8 cellular contexts compared by ENCODE assay signal in the genomic region with DNA sequence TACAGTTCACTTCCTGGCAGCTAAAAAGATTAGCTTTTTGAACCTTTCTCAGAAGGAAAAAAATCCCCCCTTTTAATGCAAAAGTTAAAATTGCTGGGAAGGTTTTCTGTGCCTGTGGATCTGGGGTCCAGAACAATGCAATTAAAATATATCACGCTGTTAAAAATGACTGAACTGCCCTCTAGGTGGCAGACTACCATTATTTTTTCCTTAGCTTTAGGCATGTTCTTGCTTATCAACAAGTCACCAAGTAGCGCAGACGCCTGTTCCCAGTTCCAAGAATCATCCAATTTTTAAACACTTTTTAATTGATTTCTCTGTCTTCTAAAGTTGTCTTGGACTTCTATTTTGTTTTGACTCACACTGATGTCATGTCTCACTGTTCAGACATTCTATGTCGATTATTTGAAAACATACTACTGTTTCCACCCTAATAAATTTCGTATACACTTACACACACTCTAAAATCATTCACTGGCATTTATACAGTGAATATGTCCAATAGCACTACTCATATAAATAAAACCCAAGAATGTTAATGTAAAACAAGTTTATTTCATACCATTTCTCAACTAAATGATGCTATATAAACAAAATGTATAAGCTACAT.
DNase-seq lines count a peak whose midpoint lies in the region; ATAC-seq and TF ChIP-seq lines count a peak whose summit lies in the region.

No MANE protein-coding gene starts in this region.

- DNase-seq in DMS53 treated with DMSO at 0.1 percent for 48 hours (lab: John Stamatoyannopoulos, UW; ENCODE audit: unreplicated experiment) (peak; percentile 45), NCI-H82 treated with DMSO at 0.1 percent for 48 hours (lab: John Stamatoyannopoulos, UW; ENCODE audit: unreplicated experiment) (peak; percentile 33), coronary artery (ENCODE audit: low spot score) (no peak), myocyte (ENCODE audit: low read depth) (peak; percentile 85), activated T-cell treated with anti-CD3 and anti-CD28 coated beads for 4 hours (no peak)

- TF ChIP-seq CTCF in coronary artery (IDR thresholded peaks at IDR 0.05), result peak; percentile 21

- H3K4me3 ChIP-seq in coronary artery, result no peak overlapping the region

- ATAC-seq in GM19397 (IDR thresholded peaks at IDR 0.05; ENCODE audit: unreplicated experiment), result peak; percentile 79
- peak; percentile 94 for ATAC-seq in HG03432 (IDR thresholded peaks at IDR 0.05; ENCODE audit: unreplicated experiment)
- ATAC-seq in esophagus mucosa, result no peak

- H3K27ac ChIP-seq in coronary artery, result no peak overlapping the region

Comparison
In these comparisons a context has a peak if more than half of its experiments do, and no peak if none do; other contexts are left out.
1. DNase-seq: peak in DMS53 treated with DMSO at 0.1 percent for 48 hours (single experiment), NCI-H82 treated with DMSO at 0.1 percent for 48 hours (single experiment) and myocyte (single experiment); none in coronary artery (single experiment) and activated T-cell treated with anti-CD3 and anti-CD28 coated beads for 4 hours (single experiment).